In the genomic region with DNA sequence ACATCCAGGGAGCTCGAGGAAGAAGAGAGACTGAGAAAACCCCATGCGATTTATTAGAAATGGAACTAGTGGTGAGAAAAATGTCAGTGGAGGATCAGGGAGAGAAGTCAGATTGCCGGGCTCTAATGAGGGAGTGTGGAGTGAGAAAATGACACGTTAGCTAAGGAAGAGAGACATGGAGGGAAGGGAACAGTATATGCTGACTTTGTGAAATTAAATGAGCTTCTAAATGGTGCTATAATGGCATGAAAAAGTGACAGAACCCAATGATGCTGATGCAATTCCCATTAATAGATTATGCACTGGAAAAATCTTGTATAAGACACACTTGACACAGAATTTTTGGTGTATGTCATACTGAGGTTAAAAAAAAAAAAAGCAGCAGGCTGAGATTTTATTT, we compare ENCODE assay signal across 2 cellular contexts.
TF ChIP-seq lines count a peak whose summit lies in the region.

No MANE protein-coding gene starts in this region.

TF ChIP-seq in A549, 52 proteins besides CTCF, POLR2A, EP300 and RAD21 (continued from another document):
- TF ChIP-seq, protein P1, sequence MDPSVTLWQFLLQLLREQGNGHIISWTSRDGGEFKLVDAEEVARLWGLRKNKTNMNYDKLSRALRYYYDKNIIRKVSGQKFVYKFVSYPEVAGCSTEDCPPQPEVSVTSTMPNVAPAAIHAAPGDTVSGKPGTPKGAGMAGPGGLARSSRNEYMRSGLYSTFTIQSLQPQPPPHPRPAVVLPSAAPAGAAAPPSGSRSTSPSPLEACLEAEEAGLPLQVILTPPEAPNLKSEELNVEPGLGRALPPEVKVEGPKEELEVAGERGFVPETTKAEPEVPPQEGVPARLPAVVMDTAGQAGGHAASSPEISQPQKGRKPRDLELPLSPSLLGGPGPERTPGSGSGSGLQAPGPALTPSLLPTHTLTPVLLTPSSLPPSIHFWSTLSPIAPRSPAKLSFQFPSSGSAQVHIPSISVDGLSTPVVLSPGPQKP (IDR thresholded peaks at IDR 0.05; ENCODE audit: low read depth, low read length), result no peak

TF ChIP-seq in endothelial cell of umbilical vein, 7 proteins besides CTCF, POLR2A, EP300 and RAD21 (continued from another document):
- TF ChIP-seq, protein P2, sequence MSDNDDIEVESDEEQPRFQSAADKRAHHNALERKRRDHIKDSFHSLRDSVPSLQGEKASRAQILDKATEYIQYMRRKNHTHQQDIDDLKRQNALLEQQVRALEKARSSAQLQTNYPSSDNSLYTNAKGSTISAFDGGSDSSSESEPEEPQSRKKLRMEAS (IDR thresholded peaks at IDR 0.05; ENCODE audit: insufficient read depth, insufficient read length), result no peak
